8 cellular contexts compared by ENCODE assay signal in the genomic region with DNA sequence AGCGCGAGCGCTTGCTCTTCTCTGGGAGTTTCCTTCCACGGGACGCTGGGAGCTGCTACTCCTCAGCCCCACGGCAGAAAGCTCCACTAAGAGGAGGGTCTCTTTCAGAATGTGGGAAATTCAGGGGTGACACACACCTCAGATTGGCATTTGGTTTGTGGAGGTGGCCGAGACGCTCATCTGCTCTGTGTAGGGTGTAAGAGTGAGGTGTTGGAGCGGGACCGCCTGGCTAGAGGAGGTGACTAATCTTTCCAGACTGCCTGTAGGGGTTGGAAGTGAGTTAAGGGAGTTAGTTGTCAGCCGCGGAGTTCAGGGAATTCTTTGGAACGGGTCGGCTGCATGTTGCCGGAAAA. TPM values are rescaled to one million over a fixed set of nuclear protein-coding genes. Genes with fewer than 3 reads are reported as not detected.
DNase-seq lines count a peak whose midpoint lies in the region; ATAC-seq, FAIRE-seq and TF ChIP-seq lines count a peak whose summit lies in the region.

No MANE protein-coding gene starts in this region.

- no peak overlapping the region for H2AFZ ChIP-seq in H1 (ENCODE audit: low read length)

- no peak overlapping the region for H4K5ac ChIP-seq in H1 (ENCODE audit: insufficient read length, low read depth, low read length)

- POLR2A ChIA-PET in H1 (lab: Charles Lee; ENCODE audit: partially characterized antibody), result interaction anchor here (0.5 to 3.3 kb wide), 20 partner anchors 9 to 176 kb away, joined by 3 to 15 read pairs (median 4); a partner anchor contains a TSS

- H3K27me3 Mint-ChIP-seq in mesothelial cell of epicardium (ENCODE audit: low read depth), result peaks cover 20% of the 10 kb centered on the region
- no peaks in the 10 kb centered on the region for H3K27me3 Mint-ChIP-seq in stimulated activated memory B cell treated with anti-CD40 and anti-IgM and Interleukin-4, amounts not matched to agents 10 μg/mL and 1 μg/mL and 100 μg/mL, for 72 hours

- peaks cover 22% of the 10 kb centered on the region for H3K4me1 Mint-ChIP-seq in mesothelial cell of epicardium
- peaks cover 36% of the 10 kb centered on the region for H3K4me1 Mint-ChIP-seq in stimulated activated memory B cell treated with anti-CD40 and anti-IgM and Interleukin-4, amounts not matched to agents 10 μg/mL and 1 μg/mL and 100 μg/mL, for 72 hours

- no peak overlapping the region for H3K23ac ChIP-seq in H1 (ENCODE audit: insufficient read length)

- no peak overlapping the region for H2BK20ac ChIP-seq in H1 (ENCODE audit: low read length)

- peak overlapping the region; percentile 23; the same call in 1 of the 2 replicates for H4K8ac ChIP-seq in H1 (ENCODE audit: extremely low read depth, insufficient read depth, low read length)

- no peak overlapping the region for H2AK5ac ChIP-seq in H1 (ENCODE audit: low read depth, low read length)

- H3K27me3 ChIP-seq in H1 (replicated peaks in 1 of 4; ENCODE audit: control insufficient read depth in 3 of 4, extremely low read depth in 1 of 4, insufficient read depth in 3 of 4, low read length in 3 of 4), result peaks cover 0 to 2% (median 0%) of the 10 kb centered on the region in 4 experiments; a peak in 1 of 7 replicates

- peaks cover 3% of the 10 kb centered on the region for H3K9me3 Mint-ChIP-seq in mesothelial cell of epicardium
- H3K9me3 Mint-ChIP-seq in stimulated activated memory B cell treated with anti-CD40 and anti-IgM and Interleukin-4, amounts not matched to agents 10 μg/mL and 1 μg/mL and 100 μg/mL, for 72 hours, result no peaks in the 10 kb centered on the region

- peaks cover 0 to 4% (median 1%) of the 10 kb centered on the region in 4 experiments; a peak in 2 of 7 replicates for H3K4me1 ChIP-seq in H1 (replicated peaks in 1 of 4; ENCODE audit: control insufficient read depth in 3 of 4, insufficient read depth in 4 of 4, low read length in 3 of 4)

- peaks cover 0 to 33% (median 9%) of the 10 kb centered on the region in 4 experiments; a peak in 5 of 8 replicates for H3K36me3 ChIP-seq in H1 (ENCODE audit: control insufficient read depth in 2 of 4, insufficient read depth in 4 of 4, low read length in 3 of 4)

- H3K4me3 Mint-ChIP-seq in mesothelial cell of epicardium, result peak overlapping the region; percentile 92
- H3K4me3 Mint-ChIP-seq in stimulated activated memory B cell treated with anti-CD40 and anti-IgM and Interleukin-4, amounts not matched to agents 10 μg/mL and 1 μg/mL and 100 μg/mL, for 72 hours, result peak overlapping the region; percentile 81

- H3K14ac ChIP-seq in H1 (ENCODE audit: insufficient read length), result no peak overlapping the region

- no peak for TF ChIP-seq POLR2A in H1 (IDR thresholded peaks at IDR 0.05; ENCODE audit: control extremely low read depth in 1 of 2, low read depth in 2 of 2, low read length in 2 of 2)

- H3K18ac ChIP-seq in H1 (ENCODE audit: extremely low read depth, low read length), result no peak overlapping the region; the same call in 1 of the 2 replicates

- FAIRE-seq in H1 (lab: Jason Lieb, UNC), result no peak

- no peaks in the 10 kb centered on the region; the same call in 1 of the 2 replicates for H3K79me1 ChIP-seq in H1 (ENCODE audit: low read depth, low read length)

- H3K27ac Mint-ChIP-seq in mesothelial cell of epicardium, result peak overlapping the region; percentile 96
- H3K27ac Mint-ChIP-seq in stimulated activated memory B cell treated with anti-CD40 and anti-IgM and Interleukin-4, amounts not matched to agents 10 μg/mL and 1 μg/mL and 100 μg/mL, for 72 hours, result peak overlapping the region; percentile 79

- H3K4me2 ChIP-seq in H1 (ENCODE audit: insufficient read depth in 1 of 2, low read depth in 2 of 2, low read length in 2 of 2), result peak overlapping the region; percentile 77 to 87

- H2BK120ac ChIP-seq in H1 (replicated peaks; ENCODE audit: low read depth, low read length), result no peak overlapping the region

- H3K56ac ChIP-seq in H1 (replicated peaks; ENCODE audit: insufficient read length, low read depth, low read length), result peak overlapping the region; percentile 59

- peak overlapping the region; percentile 46 for H3K4ac ChIP-seq in H1 (replicated peaks; ENCODE audit: insufficient read length, low read depth, low read length)

- TF ChIP-seq CTCF in WI38 (IDR thresholded peaks at IDR 0.05; ENCODE audit: low read depth, low read length) (no peak), H1 (IDR thresholded peaks at IDR 0.05; ENCODE audit: control extremely low read depth in 1 of 3, insufficient read depth in 1 of 3, low read depth in 1 of 3, low read length in 3 of 3) (no peak), mesothelial cell of epicardium (IDR thresholded peaks at IDR 0.05; ENCODE audit: unreplicated experiment) (no peak)

- peaks cover 18 to 53% of the 10 kb centered on the region in 2 experiments for H3K79me2 ChIP-seq in H1 (ENCODE audit: control insufficient read depth in 1 of 2, insufficient read depth in 2 of 2, low read length in 2 of 2)

- no peak for TF ChIP-seq EP300 in H1 (IDR thresholded peaks at IDR 0.05; ENCODE audit: borderline replicate concordance in 1 of 2, low read depth in 2 of 2, low read length in 2 of 2)

- WGBS in H1 (ENCODE audit: extremely low coverage in 1 of 2, insufficient coverage in 1 of 2, insufficient read length in 1 of 2, insufficient replicate concordance in 2 of 2, low coverage in 1 of 2, low lambda C conversion rate in 2 of 2, missing lambda C conversion rate in 1 of 2), 2 experiments, result 9% methylated on average over 13 of the region's 15 CpGs; no CpG with 5 or more reads in 1 of the 2 experiments

- H3K27ac ChIP-seq in H1 (ENCODE audit: low read depth, low read length), result peak overlapping the region; percentile 90; the same call in 1 of the 2 replicates

- TF ChIP-seq RAD21 in H1 (IDR thresholded peaks at IDR 0.05 in 1 of 2, conservative IDR thresholded peaks at IDR 0.05 in 1 of 2; ENCODE audit: low read depth in 2 of 2, low read length in 2 of 2), result no peak

- H4K91ac ChIP-seq in H1 (replicated peaks; ENCODE audit: insufficient read length, low read length), result peak overlapping the region; percentile 59

- peaks cover 9% of the 10 kb centered on the region in 2 experiments; a peak in 3 of 4 replicates for H3K9me3 ChIP-seq in H1 (ENCODE audit: insufficient read depth in 2 of 2, low read depth in 1 of 2, low read length in 1 of 2)

- H2BK15ac ChIP-seq in H1 (ENCODE audit: low read length), result no peak overlapping the region

- H3K4me3 ChIP-seq in WI38 (ENCODE audit: low read depth, low read length) (peak overlapping the region; percentile 97), H1 (ENCODE audit: extremely low read depth in 1 of 4, insufficient read depth in 2 of 4, low read depth in 3 of 4, low read length in 4 of 4) (peak overlapping the region; percentile 93 to 98 (median 96))

- H4K20me1 ChIP-seq in H1 (replicated peaks in 1 of 2; ENCODE audit: control insufficient read depth in 1 of 2, insufficient read depth in 2 of 2, low read length in 2 of 2), result peaks cover 3 to 6% of the 10 kb centered on the region in 2 experiments

- H3K36me3 Mint-ChIP-seq in mesothelial cell of epicardium, result peaks cover 9% of the 10 kb centered on the region
- H3K36me3 Mint-ChIP-seq in stimulated activated memory B cell treated with anti-CD40 and anti-IgM and Interleukin-4, amounts not matched to agents 10 μg/mL and 1 μg/mL and 100 μg/mL, for 72 hours, result peaks cover 23% of the 10 kb centered on the region

- H3K23me2 ChIP-seq in H1 (ENCODE audit: low read depth, low read length), result no peaks in the 10 kb centered on the region

- H2BK5ac ChIP-seq in H1 (ENCODE audit: low read depth, low read length), result peak overlapping the region; percentile 82; the same call in 1 of the 2 replicates

- ATAC-seq in HG03439 (IDR thresholded peaks at IDR 0.05; ENCODE audit: unreplicated experiment), result peak; percentile 24
- ATAC-seq in stimulated activated memory B cell treated with anti-CD40 and anti-IgM and Interleukin-4, amounts not matched to agents 10 μg/mL and 1 μg/mL and 100 μg/mL, for 72 hours, result peak; percentile 34
- no peak for ATAC-seq in HG03521 (IDR thresholded peaks at IDR 0.05; ENCODE audit: unreplicated experiment)

- no peak overlapping the region for H2BK12ac ChIP-seq in H1 (ENCODE audit: low read depth, low read length)

- CTCF ChIA-PET in H1 (lab: Charles Lee; ENCODE audit: partially characterized antibody), result interaction anchor here (1.1 to 4.8 kb wide), 14 partner anchors 9 to 181 kb away, joined by 3 to 47 read pairs (median 4); no protein-coding TSS in a partner anchor

- peak; percentile 22 for DNase-seq in NCI-H345 (lab: John Stamatoyannopoulos, UW)
- no peak for DNase-seq in NCI-H345 treated with DMSO at 0.1 percent for 48 hours (lab: John Stamatoyannopoulos, UW; ENCODE audit: unreplicated experiment)
- DNase-seq in H1 (ENCODE audit: low read depth in 1 of 2, low spot score in 2 of 2), result no peak
- no peak for DNase-seq in mesothelial cell of epicardium (ENCODE audit: low spot score in 2 of 2, unreplicated experiment in 2 of 2)

- peak overlapping the region; percentile 80 to 86 (median 84) for H3K9ac ChIP-seq in H1 (replicated peaks in 1 of 4; ENCODE audit: extremely low read depth in 1 of 4, low read depth in 3 of 4, low read length in 3 of 4)

TF ChIP-seq in H1, 55 proteins besides CTCF, POLR2A, EP300 and RAD21 (continues in another document):
- TF ChIP-seq POLR2AphosphoS5 (IDR thresholded peaks at IDR 0.05; ENCODE audit: low read depth, low read length), result no peak
- TF ChIP-seq SAP30 (IDR thresholded peaks at IDR 0.05; ENCODE audit: insufficient read depth, insufficient replicate concordance, low read length), result peak; percentile 84
- no peak for TF ChIP-seq BCL11A (IDR thresholded peaks at IDR 0.05; ENCODE audit: low read depth in 2 of 2, low read length in 2 of 2)

RNA-seq across cellular contexts. Expression of a gene that starts 0.7 kb away (rescaled TPM):
- 171 and 175 TPM in 2 replicates for total RNA-seq in H1 (2021; fragmentation: NEBNext Ultra II Directional; extraction: Animal tissue kit (Norgen Biotek cat#: 25700))
- 49.0 and 68.4 TPM in 2 replicates for polyA plus RNA-seq in H1 (2011; rRNA removed)
- 82.0 TPM for polyA plus RNA-seq in H1 (2011; cell fraction: cytosol; rRNA removed)
- polyA plus RNA-seq in H1 (2011; cell fraction: nucleus; rRNA removed), result 64.6 TPM
- polyA plus RNA-seq in H1 (2012, experiment 1 of 2), result 148 to 209 TPM (median 158 TPM) in 4 replicates
- polyA plus RNA-seq in H1 (2012, experiment 2 of 2), result 48.7 TPM
- polyA plus RNA-seq in H1 (2013, experiment 1 of 2), result 147 TPM
- 151 TPM for polyA plus RNA-seq in H1 (2013, experiment 2 of 2)
- polyA minus RNA-seq in H1 (2011; rRNA and poly(A)+ RNA removed), result 202 and 260 TPM in 2 replicates
- polyA minus RNA-seq in H1 (2011; cell fraction: cytosol; rRNA and poly(A)+ RNA removed), result 72.1 TPM
- 81.8 TPM for polyA minus RNA-seq in H1 (2011; cell fraction: nucleus; rRNA and poly(A)+ RNA removed)
- total RNA-seq in mesothelial cell of epicardium, result 90.5 to 95.0 TPM (median 94.9 TPM) in 3 replicates

RNA-seq across cellular contexts. Expression of a gene that starts 41.7 kb away (rescaled TPM):
- total RNA-seq in H1 (2021; fragmentation: NEBNext Ultra II Directional; extraction: Animal tissue kit (Norgen Biotek cat#: 25700)), result 9.9 and 10.7 TPM in 2 replicates
- 2.7 and 4.3 TPM in 2 replicates for polyA plus RNA-seq in H1 (2011; rRNA removed)
- polyA plus RNA-seq in H1 (2011; cell fraction: cytosol; rRNA removed), result 3.6 TPM
- polyA plus RNA-seq in H1 (2011; cell fraction: nucleus; rRNA removed), result 4.5 TPM
- polyA plus RNA-seq in H1 (2012, experiment 1 of 2), result 5.2 to 6.6 TPM (median 6.3 TPM) in 4 replicates
- 4.9 TPM for polyA plus RNA-seq in H1 (2012, experiment 2 of 2)
- 4.8 TPM for polyA plus RNA-seq in H1 (2013, experiment 1 of 2)
- polyA plus RNA-seq in H1 (2013, experiment 2 of 2), result 4.8 TPM
- polyA minus RNA-seq in H1 (2011; rRNA and poly(A)+ RNA removed), result 2.8 and 4.6 TPM in 2 replicates
- 6.5 TPM for polyA minus RNA-seq in H1 (2011; cell fraction: cytosol; rRNA and poly(A)+ RNA removed)
- polyA minus RNA-seq in H1 (2011; cell fraction: nucleus; rRNA and poly(A)+ RNA removed), result 4.7 TPM
- total RNA-seq in mesothelial cell of epicardium, result 4.5 to 4.8 TPM (median 4.6 TPM) in 3 replicates
